Comparison of ENCODE assay signal across 11 cellular contexts in genomic region chr1:81505831-81506230, GRCh38.
A peak's percentile ranks its signal among the peaks of the same experiment; 100 is the strongest.
DNase-seq lines count a peak whose midpoint lies in the region; ATAC-seq and TF ChIP-seq lines count a peak whose summit lies in the region.
"Had no signal": no experiment of that assay in that cellular context is flagged by ENCODE, and none has a peak within 500 bp of the region (broad histone marks: within the 10 kb centered on the region; RNA-seq: fewer than 3 reads in every experiment).

No MANE protein-coding gene starts in this region.

- H3K4me1 Mint-ChIP-seq in activated T-helper 1 cell treated with anti-CD3 and anti-CD28 coated beads, Interleukin-12 subunit alpha, Interleukin-12 subunit beta, Interleukin-2, Interleukin-4 antibody, amounts not matched to agents 30 ng/mL and 10 ng/mL and 1 ng/mL, durations not matched to agents 14 hours and 24 hours and 36 hours (ENCODE audit: low read depth), result no peaks in the 10 kb centered on the region
- no peaks in the 10 kb centered on the region for H3K4me1 Mint-ChIP-seq in natural killer cell

- no peaks in the 10 kb centered on the region for H3K36me3 Mint-ChIP-seq in activated T-helper 1 cell treated with anti-CD3 and anti-CD28 coated beads, Interleukin-12 subunit alpha, Interleukin-12 subunit beta, Interleukin-2, Interleukin-4 antibody, amounts not matched to agents 30 ng/mL and 10 ng/mL and 1 ng/mL, durations not matched to agents 14 hours and 24 hours and 36 hours (ENCODE audit: low read depth)
- no peaks in the 10 kb centered on the region for H3K36me3 Mint-ChIP-seq in natural killer cell

- no peaks in the 10 kb centered on the region for H3K9me3 Mint-ChIP-seq in activated T-helper 1 cell treated with anti-CD3 and anti-CD28 coated beads, Interleukin-12 subunit alpha, Interleukin-12 subunit beta, Interleukin-2, Interleukin-4 antibody, amounts not matched to agents 30 ng/mL and 10 ng/mL and 1 ng/mL, durations not matched to agents 14 hours and 24 hours and 36 hours
- peaks cover 2 to 8% of the 10 kb centered on the region in 2 donors for H3K9me3 Mint-ChIP-seq in natural killer cell
- H3K9me3 Mint-ChIP-seq: T-helper 1 cell treated with Interleukin-12 subunit alpha and Interleukin-12 subunit beta and Interleukin-4 antibody, amounts not matched to agents 30 μg/mL and 1 μg/mL, for 36 hours had no signal

- no peaks in the 10 kb centered on the region for H3K27me3 Mint-ChIP-seq in activated T-helper 1 cell treated with anti-CD3 and anti-CD28 coated beads, Interleukin-12 subunit alpha, Interleukin-12 subunit beta, Interleukin-2, Interleukin-4 antibody, amounts not matched to agents 30 ng/mL and 10 ng/mL and 1 ng/mL, durations not matched to agents 14 hours and 24 hours and 36 hours (ENCODE audit: insufficient read depth)
- H3K27me3 Mint-ChIP-seq in natural killer cell (ENCODE audit: low read depth in 2 of 2), result no peaks in the 10 kb centered on the region

- in situ Hi-C loops in GM13977 (cut with MboI; ENCODE audit: low pct_unique_long_range_greater_than_20kb, low sequenced_read_pairs, unreplicated experiment), result no loop called here

- ATAC-seq in GM19452 (IDR thresholded peaks at IDR 0.05; ENCODE audit: unreplicated experiment) (peak; percentile 89), HG02852 (IDR thresholded peaks at IDR 0.05; ENCODE audit: unreplicated experiment) (peak; percentile 96), HG03520 (IDR thresholded peaks at IDR 0.05; ENCODE audit: unreplicated experiment) (peak; percentile 97), natural killer cell (no peak)

- H3K4me3 Mint-ChIP-seq in activated T-helper 1 cell treated with anti-CD3 and anti-CD28 coated beads, Interleukin-12 subunit alpha, Interleukin-12 subunit beta, Interleukin-2, Interleukin-4 antibody, amounts not matched to agents 30 ng/mL and 10 ng/mL and 1 ng/mL, durations not matched to agents 14 hours and 24 hours and 36 hours, result no peak overlapping the region
- H3K4me3 Mint-ChIP-seq in natural killer cell, result no peak overlapping the region
- H3K4me3 Mint-ChIP-seq: T-helper 1 cell treated with Interleukin-12 subunit alpha and Interleukin-12 subunit beta and Interleukin-4 antibody, amounts not matched to agents 30 μg/mL and 1 μg/mL, for 36 hours had no signal

- intact Hi-C loops in activated T-helper 1 cell treated with anti-CD3 and anti-CD28 coated beads, Interleukin-12 subunit alpha, Interleukin-12 subunit beta, Interleukin-2, Interleukin-4 antibody, amounts not matched to agents 30 ng/mL and 10 ng/mL and 1 ng/mL, durations not matched to agents 14 hours and 24 hours and 36 hours (cut with micrococcal nuclease), result no loop called here
- intact Hi-C loops in natural killer cell (cut with micrococcal nuclease), result no loop called here

- TF ChIP-seq CTCF in GM13977 (IDR thresholded peaks at IDR 0.05; ENCODE audit: extremely low read depth, insufficient read depth, missing control alignments) (no peak), natural killer cell (IDR thresholded peaks at IDR 0.05) (no peak)

- H3K27ac Mint-ChIP-seq in activated T-helper 1 cell treated with anti-CD3 and anti-CD28 coated beads, Interleukin-12 subunit alpha, Interleukin-12 subunit beta, Interleukin-2, Interleukin-4 antibody, amounts not matched to agents 30 ng/mL and 10 ng/mL and 1 ng/mL, durations not matched to agents 14 hours and 24 hours and 36 hours, result no peak overlapping the region
- H3K27ac Mint-ChIP-seq in natural killer cell, result no peak overlapping the region
- H3K27ac Mint-ChIP-seq: T-helper 1 cell treated with Interleukin-12 subunit alpha and Interleukin-12 subunit beta and Interleukin-4 antibody, amounts not matched to agents 30 μg/mL and 1 μg/mL, for 36 hours had no signal

- peak; percentile 30 for DNase-seq in GM13977 (ENCODE audit: low spot score)
- no peak for DNase-seq in activated T-helper 1 cell treated with anti-CD3 and anti-CD28 coated beads, Interleukin-12 subunit alpha, Interleukin-12 subunit beta, Interleukin-2, Interleukin-4 antibody, amounts not matched to agents 30 ng/mL and 10 ng/mL and 1 ng/mL, durations not matched to agents 14 hours and 24 hours and 36 hours (ENCODE audit: low spot score)
- no peak for DNase-seq in DMS79 (lab: John Stamatoyannopoulos, UW)
- DNase-seq in NCI-H345 (lab: John Stamatoyannopoulos, UW), result no peak
- no peak for DNase-seq in natural killer cell
- DNase-seq: mesenchymal stem cell, trophoblast cell had no signal

Comparison
In these comparisons a context has a peak if more than half of its experiments do, and no peak if none do; other contexts are left out.
1. ATAC-seq: peak in GM19452 (single experiment), HG02852 (single experiment) and HG03520 (single experiment); none in natural killer cell (0 of 3).